ENCODE assay signal across 1 cellular context in the genomic region with DNA sequence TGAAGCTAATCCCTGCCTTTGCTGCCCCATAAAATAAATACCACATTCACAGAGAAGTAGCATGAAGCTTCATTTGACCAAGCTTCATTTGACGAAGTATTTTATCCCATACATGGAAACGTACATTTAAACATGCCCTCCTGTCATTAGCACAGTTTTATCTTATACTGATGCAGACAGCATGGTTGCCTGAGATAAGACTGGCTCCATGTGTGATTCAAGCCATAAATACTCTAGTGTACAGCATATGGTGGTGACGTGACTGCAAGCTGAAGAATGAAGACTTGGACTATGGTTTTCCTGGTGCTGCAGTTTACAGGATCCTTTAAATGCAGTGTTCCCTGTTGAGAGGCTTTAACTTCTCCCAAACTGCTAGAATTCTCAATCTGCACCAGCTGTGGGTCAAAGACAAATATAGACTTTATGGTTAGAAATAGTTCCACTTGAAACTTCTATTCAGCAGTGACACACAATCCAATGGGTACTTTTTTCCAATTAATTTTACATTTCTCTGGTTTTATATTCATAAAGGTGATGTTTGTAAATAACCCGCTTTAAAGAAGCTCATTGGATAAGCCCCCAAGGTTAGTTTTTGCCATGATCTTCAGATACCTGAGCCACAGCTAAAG.
A peak's percentile ranks its signal among the peaks of the same experiment; 100 is the strongest.
TF ChIP-seq lines count a peak whose summit lies in the region.

No MANE protein-coding gene starts in this region.

TF ChIP-seq in K562, 482 proteins besides CTCF, POLR2A, EP300 and RAD21 (continued from another document and continues in another):
- TF ChIP-seq, protein P1, sequence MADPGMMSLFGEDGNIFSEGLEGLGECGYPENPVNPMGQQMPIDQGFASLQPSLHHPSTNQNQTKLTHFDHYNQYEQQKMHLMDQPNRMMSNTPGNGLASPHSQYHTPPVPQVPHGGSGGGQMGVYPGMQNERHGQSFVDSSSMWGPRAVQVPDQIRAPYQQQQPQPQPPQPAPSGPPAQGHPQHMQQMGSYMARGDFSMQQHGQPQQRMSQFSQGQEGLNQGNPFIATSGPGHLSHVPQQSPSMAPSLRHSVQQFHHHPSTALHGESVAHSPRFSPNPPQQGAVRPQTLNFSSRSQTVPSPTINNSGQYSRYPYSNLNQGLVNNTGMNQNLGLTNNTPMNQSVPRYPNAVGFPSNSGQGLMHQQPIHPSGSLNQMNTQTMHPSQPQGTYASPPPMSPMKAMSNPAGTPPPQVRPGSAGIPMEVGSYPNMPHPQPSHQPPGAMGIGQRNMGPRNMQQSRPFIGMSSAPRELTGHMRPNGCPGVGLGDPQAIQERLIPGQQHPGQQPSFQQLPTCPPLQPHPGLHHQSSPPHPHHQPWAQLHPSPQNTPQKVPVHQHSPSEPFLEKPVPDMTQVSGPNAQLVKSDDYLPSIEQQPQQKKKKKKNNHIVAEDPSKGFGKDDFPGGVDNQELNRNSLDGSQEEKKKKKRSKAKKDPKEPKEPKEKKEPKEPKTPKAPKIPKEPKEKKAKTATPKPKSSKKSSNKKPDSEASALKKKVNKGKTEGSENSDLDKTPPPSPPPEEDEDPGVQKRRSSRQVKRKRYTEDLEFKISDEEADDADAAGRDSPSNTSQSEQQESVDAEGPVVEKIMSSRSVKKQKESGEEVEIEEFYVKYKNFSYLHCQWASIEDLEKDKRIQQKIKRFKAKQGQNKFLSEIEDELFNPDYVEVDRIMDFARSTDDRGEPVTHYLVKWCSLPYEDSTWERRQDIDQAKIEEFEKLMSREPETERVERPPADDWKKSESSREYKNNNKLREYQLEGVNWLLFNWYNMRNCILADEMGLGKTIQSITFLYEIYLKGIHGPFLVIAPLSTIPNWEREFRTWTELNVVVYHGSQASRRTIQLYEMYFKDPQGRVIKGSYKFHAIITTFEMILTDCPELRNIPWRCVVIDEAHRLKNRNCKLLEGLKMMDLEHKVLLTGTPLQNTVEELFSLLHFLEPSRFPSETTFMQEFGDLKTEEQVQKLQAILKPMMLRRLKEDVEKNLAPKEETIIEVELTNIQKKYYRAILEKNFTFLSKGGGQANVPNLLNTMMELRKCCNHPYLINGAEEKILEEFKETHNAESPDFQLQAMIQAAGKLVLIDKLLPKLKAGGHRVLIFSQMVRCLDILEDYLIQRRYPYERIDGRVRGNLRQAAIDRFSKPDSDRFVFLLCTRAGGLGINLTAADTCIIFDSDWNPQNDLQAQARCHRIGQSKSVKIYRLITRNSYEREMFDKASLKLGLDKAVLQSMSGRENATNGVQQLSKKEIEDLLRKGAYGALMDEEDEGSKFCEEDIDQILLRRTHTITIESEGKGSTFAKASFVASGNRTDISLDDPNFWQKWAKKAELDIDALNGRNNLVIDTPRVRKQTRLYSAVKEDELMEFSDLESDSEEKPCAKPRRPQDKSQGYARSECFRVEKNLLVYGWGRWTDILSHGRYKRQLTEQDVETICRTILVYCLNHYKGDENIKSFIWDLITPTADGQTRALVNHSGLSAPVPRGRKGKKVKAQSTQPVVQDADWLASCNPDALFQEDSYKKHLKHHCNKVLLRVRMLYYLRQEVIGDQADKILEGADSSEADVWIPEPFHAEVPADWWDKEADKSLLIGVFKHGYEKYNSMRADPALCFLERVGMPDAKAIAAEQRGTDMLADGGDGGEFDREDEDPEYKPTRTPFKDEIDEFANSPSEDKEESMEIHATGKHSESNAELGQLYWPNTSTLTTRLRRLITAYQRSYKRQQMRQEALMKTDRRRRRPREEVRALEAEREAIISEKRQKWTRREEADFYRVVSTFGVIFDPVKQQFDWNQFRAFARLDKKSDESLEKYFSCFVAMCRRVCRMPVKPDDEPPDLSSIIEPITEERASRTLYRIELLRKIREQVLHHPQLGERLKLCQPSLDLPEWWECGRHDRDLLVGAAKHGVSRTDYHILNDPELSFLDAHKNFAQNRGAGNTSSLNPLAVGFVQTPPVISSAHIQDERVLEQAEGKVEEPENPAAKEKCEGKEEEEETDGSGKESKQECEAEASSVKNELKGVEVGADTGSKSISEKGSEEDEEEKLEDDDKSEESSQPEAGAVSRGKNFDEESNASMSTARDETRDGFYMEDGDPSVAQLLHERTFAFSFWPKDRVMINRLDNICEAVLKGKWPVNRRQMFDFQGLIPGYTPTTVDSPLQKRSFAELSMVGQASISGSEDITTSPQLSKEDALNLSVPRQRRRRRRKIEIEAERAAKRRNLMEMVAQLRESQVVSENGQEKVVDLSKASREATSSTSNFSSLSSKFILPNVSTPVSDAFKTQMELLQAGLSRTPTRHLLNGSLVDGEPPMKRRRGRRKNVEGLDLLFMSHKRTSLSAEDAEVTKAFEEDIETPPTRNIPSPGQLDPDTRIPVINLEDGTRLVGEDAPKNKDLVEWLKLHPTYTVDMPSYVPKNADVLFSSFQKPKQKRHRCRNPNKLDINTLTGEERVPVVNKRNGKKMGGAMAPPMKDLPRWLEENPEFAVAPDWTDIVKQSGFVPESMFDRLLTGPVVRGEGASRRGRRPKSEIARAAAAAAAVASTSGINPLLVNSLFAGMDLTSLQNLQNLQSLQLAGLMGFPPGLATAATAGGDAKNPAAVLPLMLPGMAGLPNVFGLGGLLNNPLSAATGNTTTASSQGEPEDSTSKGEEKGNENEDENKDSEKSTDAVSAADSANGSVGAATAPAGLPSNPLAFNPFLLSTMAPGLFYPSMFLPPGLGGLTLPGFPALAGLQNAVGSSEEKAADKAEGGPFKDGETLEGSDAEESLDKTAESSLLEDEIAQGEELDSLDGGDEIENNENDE (IDR thresholded peaks at IDR 0.05; ENCODE audit: low read depth, low read length) = no peak
- TF ChIP-seq SMARCE1 (IDR thresholded peaks at IDR 0.05) = peak; percentile 93
- TF ChIP-seq L3MBTL2 (IDR thresholded peaks at IDR 0.05) = peak; percentile 56; the same call in 1 of the 2 replicates
- TF ChIP-seq, protein P2, sequence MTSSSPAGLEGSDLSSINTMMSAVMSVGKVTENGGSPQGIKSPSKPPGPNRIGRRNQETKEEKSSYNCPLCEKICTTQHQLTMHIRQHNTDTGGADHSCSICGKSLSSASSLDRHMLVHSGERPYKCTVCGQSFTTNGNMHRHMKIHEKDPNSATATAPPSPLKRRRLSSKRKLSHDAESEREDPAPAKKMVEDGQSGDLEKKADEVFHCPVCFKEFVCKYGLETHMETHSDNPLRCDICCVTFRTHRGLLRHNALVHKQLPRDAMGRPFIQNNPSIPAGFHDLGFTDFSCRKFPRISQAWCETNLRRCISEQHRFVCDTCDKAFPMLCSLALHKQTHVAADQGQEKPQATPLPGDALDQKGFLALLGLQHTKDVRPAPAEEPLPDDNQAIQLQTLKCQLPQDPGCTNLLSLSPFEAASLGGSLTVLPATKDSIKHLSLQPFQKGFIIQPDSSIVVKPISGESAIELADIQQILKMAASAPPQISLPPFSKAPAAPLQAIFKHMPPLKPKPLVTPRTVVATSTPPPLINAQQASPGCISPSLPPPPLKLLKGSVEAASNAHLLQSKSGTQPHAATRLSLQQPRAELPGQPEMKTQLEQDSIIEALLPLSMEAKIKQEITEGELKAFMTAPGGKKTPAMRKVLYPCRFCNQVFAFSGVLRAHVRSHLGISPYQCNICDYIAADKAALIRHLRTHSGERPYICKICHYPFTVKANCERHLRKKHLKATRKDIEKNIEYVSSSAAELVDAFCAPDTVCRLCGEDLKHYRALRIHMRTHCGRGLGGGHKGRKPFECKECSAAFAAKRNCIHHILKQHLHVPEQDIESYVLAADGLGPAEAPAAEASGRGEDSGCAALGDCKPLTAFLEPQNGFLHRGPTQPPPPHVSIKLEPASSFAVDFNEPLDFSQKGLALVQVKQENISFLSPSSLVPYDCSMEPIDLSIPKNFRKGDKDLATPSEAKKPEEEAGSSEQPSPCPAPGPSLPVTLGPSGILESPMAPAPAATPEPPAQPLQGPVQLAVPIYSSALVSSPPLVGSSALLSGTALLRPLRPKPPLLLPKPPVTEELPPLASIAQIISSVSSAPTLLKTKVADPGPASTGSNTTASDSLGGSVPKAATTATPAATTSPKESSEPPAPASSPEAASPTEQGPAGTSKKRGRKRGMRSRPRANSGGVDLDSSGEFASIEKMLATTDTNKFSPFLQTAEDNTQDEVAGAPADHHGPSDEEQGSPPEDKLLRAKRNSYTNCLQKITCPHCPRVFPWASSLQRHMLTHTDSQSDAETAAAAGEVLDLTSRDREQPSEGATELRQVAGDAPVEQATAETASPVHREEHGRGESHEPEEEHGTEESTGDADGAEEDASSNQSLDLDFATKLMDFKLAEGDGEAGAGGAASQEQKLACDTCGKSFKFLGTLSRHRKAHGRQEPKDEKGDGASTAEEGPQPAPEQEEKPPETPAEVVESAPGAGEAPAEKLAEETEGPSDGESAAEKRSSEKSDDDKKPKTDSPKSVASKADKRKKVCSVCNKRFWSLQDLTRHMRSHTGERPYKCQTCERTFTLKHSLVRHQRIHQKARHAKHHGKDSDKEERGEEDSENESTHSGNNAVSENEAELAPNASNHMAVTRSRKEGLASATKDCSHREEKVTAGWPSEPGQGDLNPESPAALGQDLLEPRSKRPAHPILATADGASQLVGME (CRISPR knock-in tag; IDR thresholded peaks at IDR 0.05) = no peak
- TF ChIP-seq HDAC3 (IDR thresholded peaks at IDR 0.05; ENCODE audit: borderline replicate concordance, partially characterized antibody) = peak; percentile 68
- peak; percentile 85 for TF ChIP-seq POLR2AphosphoS5 (IDR thresholded peaks at IDR 0.05; ENCODE audit: control insufficient read depth, insufficient read depth, low read depth, low read length)
- no peak for TF ChIP-seq SETDB1 (IDR thresholded peaks at IDR 0.05; ENCODE audit: low read length)
- TF ChIP-seq, protein P3, sequence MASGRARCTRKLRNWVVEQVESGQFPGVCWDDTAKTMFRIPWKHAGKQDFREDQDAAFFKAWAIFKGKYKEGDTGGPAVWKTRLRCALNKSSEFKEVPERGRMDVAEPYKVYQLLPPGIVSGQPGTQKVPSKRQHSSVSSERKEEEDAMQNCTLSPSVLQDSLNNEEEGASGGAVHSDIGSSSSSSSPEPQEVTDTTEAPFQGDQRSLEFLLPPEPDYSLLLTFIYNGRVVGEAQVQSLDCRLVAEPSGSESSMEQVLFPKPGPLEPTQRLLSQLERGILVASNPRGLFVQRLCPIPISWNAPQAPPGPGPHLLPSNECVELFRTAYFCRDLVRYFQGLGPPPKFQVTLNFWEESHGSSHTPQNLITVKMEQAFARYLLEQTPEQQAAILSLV (tag; IDR thresholded peaks at IDR 0.05) = no peak
- no peak for TF ChIP-seq CHD4 (IDR thresholded peaks at IDR 0.05; ENCODE audit: insufficient read depth, insufficient replicate concordance, low read depth, low read length, poor library complexity, severe bottlenecking)
- peak; percentile 97 for TF ChIP-seq DPF2 (IDR thresholded peaks at IDR 0.05)
- no peak for TF ChIP-seq ZZZ3 (IDR thresholded peaks at IDR 0.05)
- no peak for TF ChIP-seq SRSF9 (IDR thresholded peaks at IDR 0.05; ENCODE audit: borderline replicate concordance, low read depth, low read length)
- no peak for TF ChIP-seq ZNF77 (CRISPR knock-in tag; IDR thresholded peaks at IDR 0.05)
- TF ChIP-seq ZBTB1 (CRISPR knock-in tag; IDR thresholded peaks at IDR 0.05; ENCODE audit: borderline replicate concordance, low read depth) = no peak
- no peak for TF ChIP-seq RBM14 (IDR thresholded peaks at IDR 0.05; ENCODE audit: borderline replicate concordance, insufficient read depth, low read depth, low read length)
- TF ChIP-seq, protein P4, sequence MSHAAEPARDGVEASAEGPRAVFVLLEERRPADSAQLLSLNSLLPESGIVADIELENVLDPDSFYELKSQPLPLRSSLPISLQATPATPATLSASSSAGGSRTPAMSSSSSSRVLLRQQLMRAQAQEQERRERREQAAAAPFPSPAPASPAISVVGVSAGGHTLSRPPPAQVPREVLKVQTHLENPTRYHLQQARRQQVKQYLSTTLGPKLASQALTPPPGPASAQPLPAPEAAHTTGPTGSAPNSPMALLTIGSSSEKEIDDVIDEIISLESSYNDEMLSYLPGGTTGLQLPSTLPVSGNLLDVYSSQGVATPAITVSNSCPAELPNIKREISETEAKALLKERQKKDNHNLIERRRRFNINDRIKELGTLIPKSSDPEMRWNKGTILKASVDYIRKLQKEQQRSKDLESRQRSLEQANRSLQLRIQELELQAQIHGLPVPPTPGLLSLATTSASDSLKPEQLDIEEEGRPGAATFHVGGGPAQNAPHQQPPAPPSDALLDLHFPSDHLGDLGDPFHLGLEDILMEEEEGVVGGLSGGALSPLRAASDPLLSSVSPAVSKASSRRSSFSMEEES (CRISPR knock-in tag; IDR thresholded peaks at IDR 0.05) = no peak
- TF ChIP-seq, protein P5, sequence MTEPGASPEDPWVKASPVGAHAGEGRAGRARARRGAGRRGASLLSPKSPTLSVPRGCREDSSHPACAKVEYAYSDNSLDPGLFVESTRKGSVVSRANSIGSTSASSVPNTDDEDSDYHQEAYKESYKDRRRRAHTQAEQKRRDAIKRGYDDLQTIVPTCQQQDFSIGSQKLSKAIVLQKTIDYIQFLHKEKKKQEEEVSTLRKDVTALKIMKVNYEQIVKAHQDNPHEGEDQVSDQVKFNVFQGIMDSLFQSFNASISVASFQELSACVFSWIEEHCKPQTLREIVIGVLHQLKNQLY (CRISPR knock-in tag; conservative IDR thresholded peaks at IDR 0.05) = no peak
- peak in 1 of 2 experiments; percentile 66; a peak in 1 of 4 replicates for TF ChIP-seq HDAC1 (IDR thresholded peaks at IDR 0.05)
- TF ChIP-seq ETV1 (tag; conservative IDR thresholded peaks at IDR 0.05; ENCODE audit: low read depth) = no peak
- TF ChIP-seq CTBP1 (IDR thresholded peaks at IDR 0.05; ENCODE audit: borderline replicate concordance) = peak; percentile 77; the same call in 1 of the 2 replicates
- no peak for TF ChIP-seq MIER1 (IDR thresholded peaks at IDR 0.05; ENCODE audit: low read depth)
- peak; percentile 96 for TF ChIP-seq TCF3 (CRISPR knock-in tag; IDR thresholded peaks at IDR 0.05)
- no peak for TF ChIP-seq C11orf30 (IDR thresholded peaks at IDR 0.05; ENCODE audit: low read depth)
- peak; percentile 72 for TF ChIP-seq NFIC (IDR thresholded peaks at IDR 0.05)
- TF ChIP-seq FOXK2 (conservative IDR thresholded peaks at IDR 0.05 in 1 of 2, IDR thresholded peaks at IDR 0.05 in 1 of 2; ENCODE audit: low read depth in 2 of 2) = peak in 1 of 2 experiments; percentile 69; a peak in 3 of 4 replicates
- TF ChIP-seq, protein P6, sequence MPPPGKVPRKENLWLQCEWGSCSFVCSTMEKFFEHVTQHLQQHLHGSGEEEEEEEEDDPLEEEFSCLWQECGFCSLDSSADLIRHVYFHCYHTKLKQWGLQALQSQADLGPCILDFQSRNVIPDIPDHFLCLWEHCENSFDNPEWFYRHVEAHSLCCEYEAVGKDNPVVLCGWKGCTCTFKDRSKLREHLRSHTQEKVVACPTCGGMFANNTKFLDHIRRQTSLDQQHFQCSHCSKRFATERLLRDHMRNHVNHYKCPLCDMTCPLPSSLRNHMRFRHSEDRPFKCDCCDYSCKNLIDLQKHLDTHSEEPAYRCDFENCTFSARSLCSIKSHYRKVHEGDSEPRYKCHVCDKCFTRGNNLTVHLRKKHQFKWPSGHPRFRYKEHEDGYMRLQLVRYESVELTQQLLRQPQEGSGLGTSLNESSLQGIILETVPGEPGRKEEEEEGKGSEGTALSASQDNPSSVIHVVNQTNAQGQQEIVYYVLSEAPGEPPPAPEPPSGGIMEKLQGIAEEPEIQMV (tag; conservative IDR thresholded peaks at IDR 0.05; ENCODE audit: low read depth) = no peak
- no peak for TF ChIP-seq PHB (CRISPR knock-in tag; IDR thresholded peaks at IDR 0.05)
- TF ChIP-seq, protein P7, sequence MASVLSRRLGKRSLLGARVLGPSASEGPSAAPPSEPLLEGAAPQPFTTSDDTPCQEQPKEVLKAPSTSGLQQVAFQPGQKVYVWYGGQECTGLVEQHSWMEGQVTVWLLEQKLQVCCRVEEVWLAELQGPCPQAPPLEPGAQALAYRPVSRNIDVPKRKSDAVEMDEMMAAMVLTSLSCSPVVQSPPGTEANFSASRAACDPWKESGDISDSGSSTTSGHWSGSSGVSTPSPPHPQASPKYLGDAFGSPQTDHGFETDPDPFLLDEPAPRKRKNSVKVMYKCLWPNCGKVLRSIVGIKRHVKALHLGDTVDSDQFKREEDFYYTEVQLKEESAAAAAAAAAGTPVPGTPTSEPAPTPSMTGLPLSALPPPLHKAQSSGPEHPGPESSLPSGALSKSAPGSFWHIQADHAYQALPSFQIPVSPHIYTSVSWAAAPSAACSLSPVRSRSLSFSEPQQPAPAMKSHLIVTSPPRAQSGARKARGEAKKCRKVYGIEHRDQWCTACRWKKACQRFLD (CRISPR knock-in tag; IDR thresholded peaks at IDR 0.05) = peak; percentile 93
- TF ChIP-seq SMARCA4 (IDR thresholded peaks at IDR 0.05) = peak; percentile 96
- no peak for TF ChIP-seq SP2 (IDR thresholded peaks at IDR 0.05; ENCODE audit: extremely low read depth, low read depth, low read length, poor library complexity, severe bottlenecking)
